In the genomic region with DNA sequence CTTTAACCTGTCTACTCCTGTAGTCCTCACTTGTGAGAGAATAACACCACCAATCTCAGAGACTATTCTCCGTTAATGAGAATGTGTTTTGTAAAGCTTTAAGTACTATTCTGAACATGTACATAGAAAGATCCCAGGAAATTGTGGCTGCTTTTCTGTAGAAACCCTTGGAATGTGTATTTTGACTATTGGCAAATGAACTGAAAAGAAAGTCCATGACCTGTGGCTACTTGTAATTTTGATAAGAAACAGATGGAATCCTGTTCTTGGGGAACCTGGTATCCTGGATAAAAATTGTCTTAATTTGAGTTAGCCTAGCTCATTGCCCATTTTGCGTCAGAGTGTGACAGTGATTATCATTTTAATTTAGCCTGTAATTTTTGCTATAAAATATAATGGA, we compare ENCODE assay signal across 1 cellular context.
TF ChIP-seq lines count a peak whose summit lies in the region.

No MANE protein-coding gene starts in this region.

TF ChIP-seq in HCT116, 20 proteins besides CTCF, POLR2A, EP300 and RAD21:
- no peak for TF ChIP-seq FOSL1 (IDR thresholded peaks at IDR 0.05; ENCODE audit: low read depth)
- TF ChIP-seq JUND (IDR thresholded peaks at IDR 0.05), result no peak
- TF ChIP-seq YY1 (IDR thresholded peaks at IDR 0.05; ENCODE audit: extremely low read depth, insufficient replicate concordance, low read depth, low read length), result no peak
- TF ChIP-seq EGR1 (IDR thresholded peaks at IDR 0.05; ENCODE audit: low read depth), result no peak
- TF ChIP-seq, protein P1, sequence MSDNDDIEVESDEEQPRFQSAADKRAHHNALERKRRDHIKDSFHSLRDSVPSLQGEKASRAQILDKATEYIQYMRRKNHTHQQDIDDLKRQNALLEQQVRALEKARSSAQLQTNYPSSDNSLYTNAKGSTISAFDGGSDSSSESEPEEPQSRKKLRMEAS (IDR thresholded peaks at IDR 0.05), result no peak
- no peak for TF ChIP-seq ATF3 (IDR thresholded peaks at IDR 0.05)
- TF ChIP-seq TCF7L2 (IDR thresholded peaks at IDR 0.05; ENCODE audit: borderline replicate concordance, extremely low read depth, insufficient read depth, insufficient read length), result no peak
